ENCODE assay signal across 32 cellular contexts in the genomic region with DNA sequence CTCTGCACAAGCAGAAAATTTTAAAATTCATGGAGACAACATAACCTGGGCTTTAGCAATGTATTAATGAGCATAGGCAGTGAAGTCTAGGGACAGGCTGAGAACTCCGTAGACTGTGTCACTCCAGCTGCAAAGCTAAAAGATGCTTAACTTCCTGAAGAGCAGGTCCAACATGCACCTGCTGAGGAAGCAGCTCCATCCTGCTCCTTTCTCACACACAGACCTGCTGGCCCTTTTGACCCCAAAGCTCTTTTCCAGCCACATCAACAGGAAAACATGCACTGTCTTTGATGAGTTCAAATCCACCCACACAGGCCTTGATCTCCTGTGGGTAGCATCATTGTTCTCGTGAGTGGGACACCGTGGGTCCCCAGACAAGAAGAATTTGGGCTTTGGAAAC. TPM values are rescaled to one million over a fixed set of nuclear protein-coding genes. Genes with fewer than 3 reads are reported as not detected.
"Had no signal": no experiment of that assay in that cellular context is flagged by ENCODE, and none has a peak within 500 bp of the region (broad histone marks: within the 10 kb centered on the region; RNA-seq: fewer than 3 reads in every experiment).

No MANE protein-coding gene starts in this region.

- H3K36me3 ChIP-seq: brain microvascular endothelial cell, cardiac muscle cell had no signal

- FAIRE-seq: RCC 7860, TTC549 had no signal

- H3K4me3 ChIP-seq: cardiac muscle cell, PC-9 had no signal

- ATAC-seq: activated CD8-positive, alpha-beta T cell treated with anti-CD3 and anti-CD28 coated beads for 36 hours; Right ventricle myocardium inferior had no signal

- H3K27me3 ChIP-seq: brain microvascular endothelial cell, cardiac muscle cell had no signal

- H3K27ac ChIP-seq: brain microvascular endothelial cell, cardiac muscle cell, PC-9, RWPE1 had no signal

- DNase-seq: activated CD4-positive, alpha-beta T cell treated with anti-CD3 and anti-CD28 coated beads, Interleukin-2, amount 10 ng/mL, durations not matched to agents 24 days and 14 days; activated CD4-positive, alpha-beta T cell treated with anti-CD3 and anti-CD28 coated beads, Interleukin-2, amount 50 U/mL, for 4 hours; activated CD8-positive, alpha-beta T cell treated with anti-CD3 and anti-CD28 coated beads for 36 hours; activated effector memory CD4-positive, alpha-beta T cell treated with anti-CD3 and anti-CD28 coated beads, Interleukin-2, amount 50 U/mL, for 16 hours; activated naive CD4-positive, alpha-beta T cell; activated naive CD4-positive, alpha-beta T cell treated with anti-CD3 and anti-CD28 coated beads, Interleukin-2, amount 50 U/mL, for 16 hours; activated naive CD8-positive, alpha-beta T cell treated with anti-CD3 and anti-CD28 coated beads for 36 hours; activated T-cell treated with anti-CD3 and anti-CD28 coated beads, Interleukin-2, amount 50 U/mL, for 1 hour; activated T-cell treated with anti-CD3 and anti-CD28 coated beads, Interleukin-2, amount 50 U/mL, for 72 hours; amniotic stem cell; aorta; brain microvascular endothelial cell; NCI-H1092 treated with DMSO at 0.1 percent for 48 hours; NCI-H1417; NCI-H146; NCI-H187; NCI-H2029 treated with DMSO at 0.1 percent for 48 hours; NCI-H2107; NCI-H2171; NCI-H524; NCI-H69; NCI-H82; NK-92 treated with Interleukin-12 subunit alpha and Interleukin-12 subunit beta, amount 100 ng/mL, for 24 hours; PC-9 had no signal

RNA-seq across cellular contexts. Expression of a gene that starts 36.0 kb away (rescaled TPM):
- total RNA-seq: activated CD4-positive, alpha-beta T cell treated with anti-CD3 and anti-CD28 coated beads, Interleukin-2, amount 10 ng/mL, durations not matched to agents 24 days and 14 days; activated CD8-positive, alpha-beta memory T cell treated with anti-CD3 and anti-CD28 coated beads for 36 hours; activated CD8-positive, alpha-beta T cell treated with anti-CD3 and anti-CD28 coated beads for 36 hours; activated naive CD8-positive, alpha-beta T cell treated with anti-CD3 and anti-CD28 coated beads for 36 hours; activated T-cell treated with anti-CD3 and anti-CD28 coated beads, Interleukin-2, amount 50 U/mL, for 72 hours; activated T-helper 17 cell treated with anti-CD3 and anti-CD28 coated beads, Interleukin-2, amount 50 U/mL, for 72 hours; M059J; Right ventricle myocardium inferior had no signal
